In the genomic region with DNA sequence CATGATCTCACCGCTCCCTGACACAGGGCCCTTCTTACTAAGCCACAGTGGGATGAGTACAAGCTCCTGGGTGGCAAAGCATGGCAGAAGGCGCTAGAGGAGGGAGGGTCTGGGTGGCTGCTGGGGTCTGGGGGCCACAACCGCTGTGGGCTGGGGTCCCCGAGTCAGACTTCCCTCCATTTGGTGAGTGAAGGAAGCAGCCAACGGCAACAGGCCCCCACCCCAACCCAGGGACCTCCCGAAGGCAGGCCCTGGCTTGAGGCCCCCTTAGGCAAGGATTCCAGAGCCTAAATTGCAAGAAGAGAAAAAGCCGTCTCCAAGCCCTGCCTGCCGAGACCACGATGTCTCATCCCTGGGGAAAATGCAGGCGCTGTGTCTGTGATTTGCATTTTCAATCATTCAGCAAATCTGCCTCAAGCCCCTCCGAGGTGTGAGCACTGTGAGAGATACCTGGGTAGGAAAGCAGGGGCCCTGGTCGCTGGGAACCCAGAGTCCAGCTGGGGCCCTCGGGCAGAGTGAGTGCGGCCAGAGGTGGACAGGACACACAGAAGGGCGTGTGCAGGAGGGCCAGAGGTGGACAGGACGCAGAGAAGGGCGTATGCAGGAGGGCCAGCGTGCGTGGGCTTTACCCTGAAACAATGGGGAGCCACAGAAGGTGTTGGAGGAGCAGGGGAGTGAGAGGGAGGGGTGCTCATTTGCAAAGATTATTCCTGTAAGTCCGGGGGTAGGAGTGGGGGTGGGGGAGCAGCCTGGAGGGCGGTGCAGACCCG, we compare ENCODE assay signal across 24 cellular contexts.
DNase-seq lines count a peak whose midpoint lies in the region; ATAC-seq and TF ChIP-seq lines count a peak whose summit lies in the region.
"Had no signal": no experiment of that assay in that cellular context is flagged by ENCODE, and none has a peak within 500 bp of the region (broad histone marks: within the 10 kb centered on the region; RNA-seq: fewer than 3 reads in every experiment).

No MANE protein-coding gene starts in this region.

- ATAC-seq in heart left ventricle, result no peak
- ATAC-seq in lower lobe of right lung, result no peak
- no peak for ATAC-seq in aorta (ENCODE audit: low FRiP score)
- ATAC-seq: activated CD8-positive, alpha-beta T cell treated with anti-CD3 and anti-CD28 coated beads for 36 hours; activated naive CD4-positive, alpha-beta T cell treated with anti-CD3 and anti-CD28 coated beads, Interleukin-2, amount 50 U/mL, for 72 hours; SK-N-SH treated with all-trans-retinoic acid at 6 μM for 48 hours; T-helper 17 cell had no signal

- no peak for TF ChIP-seq POLR2A in heart left ventricle (IDR thresholded peaks at IDR 0.05)

- DNase-seq in heart left ventricle, result peak in 3 of 5 donors; percentile 10 to 28 (median 18)
- DNase-seq in left ventricle myocardium inferior, result no peak
- peak; percentile 23 for DNase-seq in SK-N-DZ (ENCODE audit: low spot score)
- DNase-seq in lower lobe of right lung, result peak; percentile 24
- DNase-seq in aorta, result peak; percentile 23 to 57
- no peak for DNase-seq in stimulated activated CD4-positive, alpha-beta T cell treated with anti-CD3 and anti-CD28 coated beads, Interleukin-1b, Interleukin-23, amount 100 ng/mL, for 48 hours
- DNase-seq in UCSD-AML1 (lab: John Stamatoyannopoulos, UW; ENCODE audit: unreplicated experiment), result no peak
- DNase-seq in GF-D8 (lab: John Stamatoyannopoulos, UW), result no peak
- DNase-seq: activated CD4-positive, alpha-beta T cell treated with anti-CD3 and anti-CD28 coated beads for 1 hour; activated CD8-positive, alpha-beta T cell treated with anti-CD3 and anti-CD28 coated beads for 36 hours; AML-193; CD8-positive, alpha-beta memory T cell; central memory CD4-positive, alpha-beta T cell; esophagus squamous epithelium; hypothalamus; NCI-H1105 treated with DMSO at 0.1 percent for 48 hours; NCI-H2029; NCI-H226; nephron progenitor cell; stimulated activated naive CD4-positive, alpha-beta T cell treated with Interleukin-2 at 50 U/mL for 16 hours; uterus had no signal

- TF ChIP-seq CTCF in heart left ventricle (IDR thresholded peaks at IDR 0.05) (no peak), left ventricle myocardium inferior (IDR thresholded peaks at IDR 0.05; ENCODE audit: borderline replicate concordance) (no peak), lower lobe of right lung (IDR thresholded peaks at IDR 0.05) (no peak)

- H3K27ac ChIP-seq in heart left ventricle (no peak overlapping the region), left ventricle myocardium inferior (replicated peaks) (no peak overlapping the region), lower lobe of right lung (no peak overlapping the region), aorta (ENCODE audit: low read depth in 1 of 2, low read length in 2 of 2) (no peak overlapping the region)
- H3K27ac ChIP-seq: esophagus squamous epithelium, uterus had no signal

- H3K36me3 ChIP-seq in heart left ventricle, result no peaks in the 10 kb centered on the region
- no peaks in the 10 kb centered on the region for H3K36me3 ChIP-seq in left ventricle myocardium inferior
- no peaks in the 10 kb centered on the region for H3K36me3 ChIP-seq in lower lobe of right lung
- H3K36me3 ChIP-seq in aorta (ENCODE audit: control insufficient read depth in 1 of 2, insufficient read depth in 2 of 2, low read length in 1 of 2), result no peaks in the 10 kb centered on the region
- H3K36me3 ChIP-seq: esophagus squamous epithelium, uterus had no signal

- H3K4me1 ChIP-seq in heart left ventricle (peaks cover 0 to 6% (median 0%) of the 10 kb centered on the region in 12 donors), left ventricle myocardium inferior (peaks cover 7% of the 10 kb centered on the region), lower lobe of right lung (peaks cover 9% of the 10 kb centered on the region), aorta (ENCODE audit: control insufficient read depth in 1 of 2, insufficient read depth in 2 of 2, low read length in 2 of 2) (no peaks in the 10 kb centered on the region)
- H3K4me1 ChIP-seq: uterus had no signal

- H3K4me3 ChIP-seq in heart left ventricle (no peak overlapping the region), left ventricle myocardium inferior (no peak overlapping the region), lower lobe of right lung (no peak overlapping the region), aorta (ENCODE audit: low read length in 2 of 2) (no peak overlapping the region)
- H3K4me3 ChIP-seq: esophagus squamous epithelium, uterus had no signal

- H3K27me3 ChIP-seq in heart left ventricle (peaks cover 3 to 61% (median 22%) of the 10 kb centered on the region in 9 donors), left ventricle myocardium inferior (ENCODE audit: low read depth) (peaks cover 86% of the 10 kb centered on the region), lower lobe of right lung (ENCODE audit: low read depth) (peaks cover 17% of the 10 kb centered on the region), aorta (ENCODE audit: control insufficient read depth in 1 of 2, insufficient read depth in 2 of 2, low read length in 1 of 2) (no peaks in the 10 kb centered on the region)
- H3K27me3 ChIP-seq: uterus had no signal

- WGBS in heart left ventricle, 4 donors, result 52 to 69% (median 61%) methylated on average over 16 to 22 of the region's 22 CpGs
- WGBS in aorta, 2 donors, result 58 to 65% methylated on average over 22 of the region's 22 CpGs

- intact Hi-C loops in heart left ventricle (cut with DNase I), result loop anchor here in 1 of 10 donors (5.0 kb wide), 1 partner anchor 184 kb away; no protein-coding TSS in a partner anchor
- intact Hi-C loops in left ventricle myocardium inferior (cut with micrococcal nuclease), result no loop called here
- intact Hi-C loops in lower lobe of right lung (cut with DNase I), result no loop called here
- intact Hi-C loops in aorta (cut with DNase I), result no loop called here

- H3K9me3 ChIP-seq in heart left ventricle (no peaks in the 10 kb centered on the region), left ventricle myocardium inferior (replicated peaks) (no peaks in the 10 kb centered on the region), lower lobe of right lung (no peaks in the 10 kb centered on the region), aorta (ENCODE audit: control insufficient read depth, low read length) (no peaks in the 10 kb centered on the region)
- H3K9me3 ChIP-seq: esophagus squamous epithelium, uterus had no signal

Comparison
In these comparisons a context has a peak if more than half of its experiments do, and no peak if none do; other contexts are left out.
1. DNase-seq: peak in heart left ventricle (3 of 5), SK-N-DZ (single experiment), lower lobe of right lung (single experiment) and aorta (2 of 2); none in left ventricle myocardium inferior (single experiment), stimulated activated CD4-positive, alpha-beta T cell treated with anti-CD3 and anti-CD28 coated beads, Interleukin-1b, Interleukin-23, amount 100 ng/mL, for 48 hours (single experiment), UCSD-AML1 (single experiment) and GF-D8 (single experiment).